Comparison of ENCODE assay signal across 1 cellular context in genomic region chr20:19860742-19861141, GRCh38.
TF ChIP-seq lines count a peak whose summit lies in the region.

No MANE protein-coding gene starts in this region.

TF ChIP-seq in GM12878, 131 proteins besides CTCF, POLR2A, EP300 and RAD21 (continued from another document):
- TF ChIP-seq PKNOX1 (IDR thresholded peaks at IDR 0.05) (peak; percentile 49; the same call in 1 of the 2 replicates), TCF12 (IDR thresholded peaks at IDR 0.05; ENCODE audit: low read depth, low read length) (no peak), ZNF687 (IDR thresholded peaks at IDR 0.05) (no peak), YBX1 (IDR thresholded peaks at IDR 0.05) (no peak), EGR1 (IDR thresholded peaks at IDR 0.05; ENCODE audit: borderline replicate concordance in 1 of 2, low read depth in 2 of 2, low read length in 2 of 2) (no peak), FOXM1 (IDR thresholded peaks at IDR 0.05; ENCODE audit: low read depth, low read length) (no peak), WRNIP1 (IDR thresholded peaks at IDR 0.05; ENCODE audit: borderline replicate concordance, low read depth, low read length) (no peak), ASH2L (IDR thresholded peaks at IDR 0.05; ENCODE audit: borderline replicate concordance, low read depth) (no peak), RCOR1 (conservative IDR thresholded peaks at IDR 0.05; ENCODE audit: low read depth, low read length) (no peak), MTA3 (IDR thresholded peaks at IDR 0.05; ENCODE audit: borderline replicate concordance, low read length) (no peak), KLF5 (IDR thresholded peaks at IDR 0.05; ENCODE audit: partially characterized antibody) (no peak), ZBTB33 (IDR thresholded peaks at IDR 0.05) (no peak), NFXL1 (IDR thresholded peaks at IDR 0.05; ENCODE audit: borderline replicate concordance) (no peak), ZNF217 (IDR thresholded peaks at IDR 0.05) (peak; percentile 86), HDAC2 (IDR thresholded peaks at IDR 0.05) (no peak), PAX8 (IDR thresholded peaks at IDR 0.05) (no peak), ELK1 (IDR thresholded peaks at IDR 0.05; ENCODE audit: low read depth, low read length) (no peak), RUNX3 (IDR thresholded peaks at IDR 0.05; ENCODE audit: low read length) (peak; percentile 65; the same call in 1 of the 2 replicates), ETV6 (conservative IDR thresholded peaks at IDR 0.05 in 1 of 2, IDR thresholded peaks at IDR 0.05 in 1 of 2; ENCODE audit: borderline replicate concordance in 1 of 2, low read depth in 1 of 2) (no peak), ATF2 (IDR thresholded peaks at IDR 0.05; ENCODE audit: low read length) (no peak), BRCA1 (IDR thresholded peaks at IDR 0.05; ENCODE audit: low read depth, low read length) (no peak), NFYA (IDR thresholded peaks at IDR 0.05; ENCODE audit: borderline replicate concordance, low read depth, low read length) (no peak), BCL3 (IDR thresholded peaks at IDR 0.05; ENCODE audit: borderline replicate concordance, insufficient read depth, low read depth, low read length, poor library complexity, severe bottlenecking) (no peak), CHD2 (IDR thresholded peaks at IDR 0.05; ENCODE audit: borderline replicate concordance, low read depth, low read length) (no peak), BHLHE40 (IDR thresholded peaks at IDR 0.05; ENCODE audit: borderline replicate concordance in 1 of 2, low read depth in 2 of 2, low read length in 1 of 2) (0 out of 4 replicates have a peak, but pooled peaks of 1 of the 2 experiments have one; percentile 5), ZBED1 (IDR thresholded peaks at IDR 0.05; ENCODE audit: borderline replicate concordance) (no peak), IKZF2 (IDR thresholded peaks at IDR 0.05) (peak; percentile 51 to 62; a peak in 3 of 4 replicates), YY1 (IDR thresholded peaks at IDR 0.05; ENCODE audit: low read depth, low read length) (no peak), BCLAF1 (IDR thresholded peaks at IDR 0.05) (no peak), STAT3 (IDR thresholded peaks at IDR 0.05; ENCODE audit: low read depth, low read length) (no peak), MYC (IDR thresholded peaks at IDR 0.05; ENCODE audit: insufficient read depth, insufficient read length, insufficient replicate concordance, low read length, severe bottlenecking) (no peak), HSF1 (IDR thresholded peaks at IDR 0.05; ENCODE audit: low read depth, low read length) (no peak), CHD1 (IDR thresholded peaks at IDR 0.05; ENCODE audit: low read depth, low read length) (no peak), HDAC6 (IDR thresholded peaks at IDR 0.05; ENCODE audit: unreplicated experiment) (no peak), TCF7 (IDR thresholded peaks at IDR 0.05; ENCODE audit: borderline replicate concordance) (no peak), SIN3A (IDR thresholded peaks at IDR 0.05; ENCODE audit: low read depth, low read length) (no peak), MTA2 (IDR thresholded peaks at IDR 0.05; ENCODE audit: low read depth) (peak; percentile 93), CBX5 (IDR thresholded peaks at IDR 0.05; ENCODE audit: low read depth) (no peak), BMI1 (IDR thresholded peaks at IDR 0.05; ENCODE audit: borderline replicate concordance) (peak; percentile 41; the same call in 1 of the 2 replicates), KDM1A (IDR thresholded peaks at IDR 0.05; ENCODE audit: borderline replicate concordance) (no peak), IRF4 (IDR thresholded peaks at IDR 0.05; ENCODE audit: low read depth, low read length) (0 out of 2 replicates have a peak, but pooled peaks have one; percentile 32), RBBP5 (conservative IDR thresholded peaks at IDR 0.05) (no peak), LARP7 (IDR thresholded peaks at IDR 0.05) (no peak), ZBTB11 (CRISPR knock-in tag; IDR thresholded peaks at IDR 0.05) (no peak)
TF ChIP-seq in GM12878: peak in this region for 15.
